Comparison of ENCODE assay signal across 10 cellular contexts in the genomic region with DNA sequence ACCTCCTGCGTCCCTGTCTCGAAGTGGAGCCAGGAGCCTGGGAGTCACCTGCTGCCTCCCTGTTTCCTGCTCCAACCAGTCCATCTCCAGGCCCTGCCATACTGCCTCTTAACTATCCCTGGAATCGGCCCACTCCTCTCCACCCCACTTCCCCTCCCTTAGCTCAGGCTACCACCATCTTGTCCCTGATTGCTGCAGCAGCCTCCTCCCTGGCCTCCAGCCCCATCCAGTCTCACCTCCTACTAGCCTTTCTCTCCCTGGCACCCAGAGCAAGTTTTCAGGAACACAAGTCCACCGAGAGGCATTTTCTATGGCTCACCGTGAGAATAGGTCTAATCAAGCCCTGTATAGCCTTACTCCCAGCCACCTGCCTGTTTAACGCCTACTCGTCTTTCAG. TPM values are rescaled to one million over a fixed set of nuclear protein-coding genes. Genes with fewer than 3 reads are reported as not detected.
DNase-seq lines count a peak whose midpoint lies in the region; ATAC-seq and TF ChIP-seq lines count a peak whose summit lies in the region.
"Had no signal": no experiment of that assay in that cellular context is flagged by ENCODE, and none has a peak within 500 bp of the region (broad histone marks: within the 10 kb centered on the region; RNA-seq: fewer than 3 reads in every experiment).

No MANE protein-coding gene starts in this region.

- TF ChIP-seq CTCF in left lung (IDR thresholded peaks at IDR 0.05), result no peak

- peak overlapping the region; percentile 48 to 91 for H3K4me3 ChIP-seq in left lung

- H3K36me3 ChIP-seq in left lung, result peaks cover 0 to 16% of the 10 kb centered on the region in 2 donors

- H3K27me3 Mint-ChIP-seq in activated CD4-positive, alpha-beta T cell treated with anti-CD3 and anti-CD28 coated beads for 36 hours, result no peaks in the 10 kb centered on the region
- peaks cover 6% of the 10 kb centered on the region for H3K27me3 Mint-ChIP-seq in activated T-helper 2 cell treated with anti-CD3 and anti-CD28 coated beads, Interferon-gamma antibody, Interleukin-2, Interleukin-4, amounts not matched to agents 10 μg/mL and 5 μg/mL and 100 μg/mL, durations not matched to agents 14 hours and 24 hours and 36 hours (ENCODE audit: low read depth)

- H3K9me3 ChIP-seq in left lung, result no peaks in the 10 kb centered on the region

- ATAC-seq in activated CD4-positive, alpha-beta T cell treated with anti-CD3 and anti-CD28 coated beads for 36 hours, result no peak
- ATAC-seq in left lung, result no peak

- POLR2A ChIA-PET in activated CD4-positive, alpha-beta T cell treated with anti-CD3 and anti-CD28 coated beads for 36 hours (lab: Charles Lee), result no interaction called here

- no peaks in the 10 kb centered on the region for H3K9me3 Mint-ChIP-seq in activated CD4-positive, alpha-beta T cell treated with anti-CD3 and anti-CD28 coated beads for 36 hours (ENCODE audit: low read depth)
- no peaks in the 10 kb centered on the region for H3K9me3 Mint-ChIP-seq in activated T-helper 2 cell treated with anti-CD3 and anti-CD28 coated beads, Interferon-gamma antibody, Interleukin-2, Interleukin-4, amounts not matched to agents 10 μg/mL and 5 μg/mL and 100 μg/mL, durations not matched to agents 14 hours and 24 hours and 36 hours

- H3K4me3 Mint-ChIP-seq in activated CD4-positive, alpha-beta T cell treated with anti-CD3 and anti-CD28 coated beads for 36 hours, result peak overlapping the region; percentile 75
- peak overlapping the region; percentile 79 for H3K4me3 Mint-ChIP-seq in activated T-helper 2 cell treated with anti-CD3 and anti-CD28 coated beads, Interferon-gamma antibody, Interleukin-2, Interleukin-4, amounts not matched to agents 10 μg/mL and 5 μg/mL and 100 μg/mL, durations not matched to agents 14 hours and 24 hours and 36 hours (ENCODE audit: low read depth)

- intact Hi-C loops in activated CD4-positive, alpha-beta T cell treated with anti-CD3 and anti-CD28 coated beads for 36 hours (cut with DNase I, micrococcal nuclease), result loop anchor here (1.0 to 5.0 kb wide), 11 partner anchors 18 to 1104 kb away; partner anchors contain the start of genes NCBP3 (in 2 of the 2), ANKFY1 (in 1 of the 2), ATP2A3 (in 1 of the 2) and CYB5D2 (in 1 of the 2)
- intact Hi-C loops in activated T-helper 2 cell treated with anti-CD3 and anti-CD28 coated beads, Interferon-gamma antibody, Interleukin-2, Interleukin-4, amounts not matched to agents 10 μg/mL and 5 μg/mL and 100 μg/mL, durations not matched to agents 14 hours and 24 hours and 36 hours (cut with micrococcal nuclease), result loop anchor here (2.0 kb wide), 1 partner anchor 47 kb away; the partner anchor contains the start of gene NCBP3
- intact Hi-C loops in left lung (cut with DNase I) (no loop called here), posterior vena cava (cut with DNase I) (no loop called here)

- H3K27ac ChIP-seq in left lung (peak overlapping the region; percentile 75 to 87), substantia nigra (ENCODE audit: low read depth, low read length, poor library complexity, severe bottlenecking) (peak overlapping the region; percentile 71)

- CTCF ChIA-PET in activated CD4-positive, alpha-beta T cell treated with anti-CD3 and anti-CD28 coated beads for 36 hours (lab: Charles Lee), result interaction anchor here (0.8 to 2.6 kb wide), 7 partner anchors 9 to 249 kb away, joined by 3 to 16 read pairs (median 4); no protein-coding TSS in a partner anchor

- no peaks in the 10 kb centered on the region for H3K36me3 Mint-ChIP-seq in activated CD4-positive, alpha-beta T cell treated with anti-CD3 and anti-CD28 coated beads for 36 hours (ENCODE audit: low read depth)
- no peaks in the 10 kb centered on the region for H3K36me3 Mint-ChIP-seq in activated T-helper 2 cell treated with anti-CD3 and anti-CD28 coated beads, Interferon-gamma antibody, Interleukin-2, Interleukin-4, amounts not matched to agents 10 μg/mL and 5 μg/mL and 100 μg/mL, durations not matched to agents 14 hours and 24 hours and 36 hours (ENCODE audit: low read depth)

- DNase-seq in activated CD4-positive, alpha-beta T cell treated with anti-CD3 and anti-CD28 coated beads for 36 hours, result no peak
- no peak for DNase-seq in activated CD4-positive, alpha-beta T cell treated with anti-CD3 and anti-CD28 coated beads, Interleukin-2, amount 50 U/mL, for 4 hours
- DNase-seq in activated T-helper 2 cell treated with anti-CD3 and anti-CD28 coated beads, Interferon-gamma antibody, Interleukin-2, Interleukin-4, amounts not matched to agents 10 μg/mL and 5 μg/mL and 100 μg/mL, durations not matched to agents 14 hours and 24 hours and 36 hours (ENCODE audit: low spot score), result no peak
- no peak for DNase-seq in left lung
- no peak for DNase-seq in substantia nigra (lab: John Stamatoyannopoulos, UW)
- DNase-seq in posterior vena cava (ENCODE audit: low spot score), result no peak
- DNase-seq in stimulated activated CD4-positive, alpha-beta T cell treated with anti-CD3 and anti-CD28 coated beads, Interleukin-2, amount 100 ng/mL, for 24 hours, result no peak
- no peak for DNase-seq in NCI-H2107 treated with DMSO at 0.1 percent for 48 hours (lab: John Stamatoyannopoulos, UW; ENCODE audit: unreplicated experiment)
- DNase-seq: cortex of kidney had no signal

- peaks cover 32 to 69% of the 10 kb centered on the region in 2 donors for H3K4me1 ChIP-seq in left lung

- H3K27me3 ChIP-seq in left lung, result no peaks in the 10 kb centered on the region

- H3K4me1 Mint-ChIP-seq in activated CD4-positive, alpha-beta T cell treated with anti-CD3 and anti-CD28 coated beads for 36 hours, result peaks cover 32% of the 10 kb centered on the region
- peaks cover 23% of the 10 kb centered on the region for H3K4me1 Mint-ChIP-seq in activated T-helper 2 cell treated with anti-CD3 and anti-CD28 coated beads, Interferon-gamma antibody, Interleukin-2, Interleukin-4, amounts not matched to agents 10 μg/mL and 5 μg/mL and 100 μg/mL, durations not matched to agents 14 hours and 24 hours and 36 hours (ENCODE audit: low read depth)

- H3K27ac Mint-ChIP-seq in activated CD4-positive, alpha-beta T cell treated with anti-CD3 and anti-CD28 coated beads for 36 hours, result peak overlapping the region; percentile 77
- H3K27ac Mint-ChIP-seq in activated T-helper 2 cell treated with anti-CD3 and anti-CD28 coated beads, Interferon-gamma antibody, Interleukin-2, Interleukin-4, amounts not matched to agents 10 μg/mL and 5 μg/mL and 100 μg/mL, durations not matched to agents 14 hours and 24 hours and 36 hours, result peak overlapping the region; percentile 79

RNA-seq across cellular contexts. Expression of gene CAMKK1, which starts 0.9 kb away (rescaled TPM):
- 1 to 10 TPM; 4.5 to 5.4 TPM for total RNA-seq in activated CD4-positive, alpha-beta T cell treated with anti-CD3 and anti-CD28 coated beads for 36 hours
- total RNA-seq in activated T-helper 2 cell treated with anti-CD3 and anti-CD28 coated beads, Interferon-gamma antibody, Interleukin-2, Interleukin-4, amounts not matched to agents 10 μg/mL and 5 μg/mL and 100 μg/mL, durations not matched to agents 14 hours and 24 hours and 36 hours, result 6.5 and 6.6 TPM in 2 replicates
- total RNA-seq in left lung (10 to 100 TPM in 1 of 2 donors, 1 to 10 TPM in 1; 3.9 to 13.4 TPM), posterior vena cava (10 to 100 TPM in 1 of 2 donors, 1 to 10 TPM in 1; 7.1 to 11.8 TPM)

RNA-seq across cellular contexts. Expression of gene P2RX1, which starts 22.5 kb away (rescaled TPM):
- total RNA-seq in activated CD4-positive, alpha-beta T cell treated with anti-CD3 and anti-CD28 coated beads for 36 hours, result under 1 TPM; 0.72 to 0.89 TPM
- 4.0 and 4.1 TPM in 2 replicates for total RNA-seq in activated T-helper 2 cell treated with anti-CD3 and anti-CD28 coated beads, Interferon-gamma antibody, Interleukin-2, Interleukin-4, amounts not matched to agents 10 μg/mL and 5 μg/mL and 100 μg/mL, durations not matched to agents 14 hours and 24 hours and 36 hours
- total RNA-seq in left lung (10 to 100 TPM in 1 of 2 donors, 1 to 10 TPM in 1; 3.9 to 12.1 TPM), posterior vena cava (100 to 1,000 TPM in 1 of 2 donors, 10 to 100 TPM in 1; 71.0 to 115 TPM)
- total RNA-seq: H4 had no signal

RNA-seq across cellular contexts. Expression of gene NCBP3, which starts 47.7 kb away (rescaled TPM):
- 10 to 100 TPM; 35.9 to 44.6 TPM for total RNA-seq in activated CD4-positive, alpha-beta T cell treated with anti-CD3 and anti-CD28 coated beads for 36 hours
- 49.2 and 57.2 TPM in 2 replicates for total RNA-seq in activated T-helper 2 cell treated with anti-CD3 and anti-CD28 coated beads, Interferon-gamma antibody, Interleukin-2, Interleukin-4, amounts not matched to agents 10 μg/mL and 5 μg/mL and 100 μg/mL, durations not matched to agents 14 hours and 24 hours and 36 hours
- 10 to 100 TPM; 30.6 to 31.8 TPM for total RNA-seq in left lung
- 10 to 100 TPM; 22.3 to 22.8 TPM for total RNA-seq in posterior vena cava

Comparison
In these comparisons a context has a peak if more than half of its experiments do, and no peak if none do; other contexts are left out.
1. RNA of gene P2RX1, which starts 22.5 kb away (total RNA-seq): 71.0 to 115 TPM in posterior vena cava; 3.9 to 12.1 TPM in left lung, 4.0 to 4.1 TPM in activated T-helper 2 cell treated with anti-CD3 and anti-CD28 coated beads, Interferon-gamma antibody, Interleukin-2, Interleukin-4, amounts not matched to agents 10 μg/mL and 5 μg/mL and 100 μg/mL, durations not matched to agents 14 hours and 24 hours and 36 hours and 0.72 to 0.89 TPM in activated CD4-positive, alpha-beta T cell treated with anti-CD3 and anti-CD28 coated beads for 36 hours; every median in the first group is over 4 times any median in the second.
2. intact Hi-C loops: an anchor here in activated CD4-positive, alpha-beta T cell treated with anti-CD3 and anti-CD28 coated beads for 36 hours (1.0 to 5.0 kb wide) and activated T-helper 2 cell treated with anti-CD3 and anti-CD28 coated beads, Interferon-gamma antibody, Interleukin-2, Interleukin-4, amounts not matched to agents 10 μg/mL and 5 μg/mL and 100 μg/mL, durations not matched to agents 14 hours and 24 hours and 36 hours (2.0 kb wide); none called in left lung and posterior vena cava.